Comparison of ENCODE assay signal across 1 cellular context in genomic region chr5:157025093-157025698, GRCh38.
A peak's percentile ranks its signal among the peaks of the same experiment; 100 is the strongest.
TF ChIP-seq lines count a peak whose summit lies in the region.

No MANE protein-coding gene starts in this region.

TF ChIP-seq in GM12878, 131 proteins besides CTCF, POLR2A, EP300 and RAD21 (continued from another document and continues in another):
- no peak for TF ChIP-seq E4F1 (IDR thresholded peaks at IDR 0.05; ENCODE audit: borderline replicate concordance, partially characterized antibody)
- no peak for TF ChIP-seq PAX5 (IDR thresholded peaks at IDR 0.05; ENCODE audit: borderline replicate concordance, low read depth, low read length)
- no peak for TF ChIP-seq E2F4 (IDR thresholded peaks at IDR 0.05; ENCODE audit: low read depth, low read length)
- no peak for TF ChIP-seq CHD4 (IDR thresholded peaks at IDR 0.05)
- TF ChIP-seq ZNF622 (IDR thresholded peaks at IDR 0.05), result no peak
- TF ChIP-seq SREBF2 (IDR thresholded peaks at IDR 0.05; ENCODE audit: low read length), result no peak
- no peak for TF ChIP-seq ZNF687 (IDR thresholded peaks at IDR 0.05)
- TF ChIP-seq TBL1XR1 (IDR thresholded peaks at IDR 0.05; ENCODE audit: low read depth, low read length), result no peak
- no peak for TF ChIP-seq CEBPB (IDR thresholded peaks at IDR 0.05; ENCODE audit: borderline replicate concordance in 1 of 2, low read depth in 2 of 2, low read length in 2 of 2)
- TF ChIP-seq ETV6 (conservative IDR thresholded peaks at IDR 0.05 in 1 of 2, IDR thresholded peaks at IDR 0.05 in 1 of 2; ENCODE audit: borderline replicate concordance in 1 of 2, low read depth in 1 of 2), result no peak
- TF ChIP-seq ZNF217 (IDR thresholded peaks at IDR 0.05), result no peak
- no peak for TF ChIP-seq SUPT20H (IDR thresholded peaks at IDR 0.05; ENCODE audit: borderline replicate concordance, control insufficient read depth, low read depth, low read length)
- no peak for TF ChIP-seq FOS (IDR thresholded peaks at IDR 0.05; ENCODE audit: borderline replicate concordance, extremely low read depth, insufficient read length)
- no peak for TF ChIP-seq SMC3 (IDR thresholded peaks at IDR 0.05; ENCODE audit: borderline replicate concordance, low read length)
- TF ChIP-seq ZBTB4 (CRISPR knock-in tag; IDR thresholded peaks at IDR 0.05), result no peak
- TF ChIP-seq ZSCAN29 (IDR thresholded peaks at IDR 0.05), result no peak
- TF ChIP-seq ZNF384 (IDR thresholded peaks at IDR 0.05; ENCODE audit: borderline replicate concordance, low read depth, low read length), result no peak
- TF ChIP-seq RB1 (IDR thresholded peaks at IDR 0.05; ENCODE audit: borderline replicate concordance), result no peak
- TF ChIP-seq PKNOX1 (IDR thresholded peaks at IDR 0.05), result peak; percentile 60; the same call in 1 of the 2 replicates
- no peak for TF ChIP-seq POLR2AphosphoS5 (IDR thresholded peaks at IDR 0.05; ENCODE audit: low read length)
- TF ChIP-seq BMI1 (IDR thresholded peaks at IDR 0.05; ENCODE audit: borderline replicate concordance), result no peak
- no peak for TF ChIP-seq NR2C2 (IDR thresholded peaks at IDR 0.05; ENCODE audit: borderline replicate concordance, control insufficient read depth, insufficient read length, low read depth)
- no peak for TF ChIP-seq CEBPZ (IDR thresholded peaks at IDR 0.05; ENCODE audit: low read depth, low read length)
- TF ChIP-seq HDAC6 (IDR thresholded peaks at IDR 0.05; ENCODE audit: unreplicated experiment), result no peak
- TF ChIP-seq FOXK2 (IDR thresholded peaks at IDR 0.05), result no peak
- TF ChIP-seq FOXM1 (IDR thresholded peaks at IDR 0.05; ENCODE audit: low read depth, low read length), result no peak
- peak; percentile 60 to 71; a peak in 3 of 4 replicates for TF ChIP-seq IKZF2 (IDR thresholded peaks at IDR 0.05)
- no peak for TF ChIP-seq ZNF207 (IDR thresholded peaks at IDR 0.05; ENCODE audit: borderline replicate concordance)
- peak; percentile 57; the same call in 1 of the 2 replicates for TF ChIP-seq IKZF1 (conservative IDR thresholded peaks at IDR 0.05)
- TF ChIP-seq JUNB (IDR thresholded peaks at IDR 0.05), result no peak
- TF ChIP-seq GATAD2B (conservative IDR thresholded peaks at IDR 0.05; ENCODE audit: low read depth), result no peak
- peak; percentile 59 for TF ChIP-seq MTA2 (IDR thresholded peaks at IDR 0.05; ENCODE audit: low read depth)
- TF ChIP-seq YY1 (IDR thresholded peaks at IDR 0.05; ENCODE audit: low read depth, low read length), result no peak
- TF ChIP-seq NRF1 (conservative IDR thresholded peaks at IDR 0.05; ENCODE audit: low read depth, low read length), result no peak
- no peak for TF ChIP-seq MYB (IDR thresholded peaks at IDR 0.05; ENCODE audit: borderline replicate concordance, low read depth, low read length)
- TF ChIP-seq POLR2AphosphoS2 (IDR thresholded peaks at IDR 0.05; ENCODE audit: low read depth, low read length), result no peak
- TF ChIP-seq IRF3 (IDR thresholded peaks at IDR 0.05), result no peak
- TF ChIP-seq BCLAF1 (IDR thresholded peaks at IDR 0.05), result no peak
- TF ChIP-seq TCF7 (IDR thresholded peaks at IDR 0.05; ENCODE audit: borderline replicate concordance), result no peak
- no peak for TF ChIP-seq SP1 (IDR thresholded peaks at IDR 0.05; ENCODE audit: low read depth, low read length)
- TF ChIP-seq SMAD5 (IDR thresholded peaks at IDR 0.05; ENCODE audit: low read depth), result no peak
- TF ChIP-seq NR2F1 (conservative IDR thresholded peaks at IDR 0.05), result no peak
- TF ChIP-seq ATF7 (IDR thresholded peaks at IDR 0.05; ENCODE audit: low read depth), result peak; percentile 56
- TF ChIP-seq STAT1 (conservative IDR thresholded peaks at IDR 0.05), result no peak
